26 cellular contexts compared by ENCODE assay signal in the genomic region with DNA sequence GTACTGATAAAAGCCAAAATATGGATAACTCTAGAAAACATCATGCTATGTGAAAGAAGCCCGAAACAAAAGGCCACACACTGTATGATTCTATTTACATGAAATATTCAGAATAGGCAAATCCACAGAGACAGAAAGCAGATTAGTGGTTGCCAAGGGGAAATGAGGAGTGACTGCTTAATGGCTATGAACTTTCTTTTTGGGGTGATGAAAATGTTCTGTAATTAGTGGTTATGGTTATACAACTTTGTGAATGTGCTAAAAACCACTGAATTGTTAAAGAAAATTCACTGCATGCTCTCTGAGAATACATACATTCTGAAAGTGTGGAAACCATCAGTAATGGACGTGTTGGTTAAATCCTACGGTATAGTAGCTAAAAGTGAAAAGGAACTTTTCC. TPM values are rescaled to one million over a fixed set of nuclear protein-coding genes. Genes with fewer than 3 reads are reported as not detected.
DNase-seq lines count a peak whose midpoint lies in the region; ATAC-seq, FAIRE-seq and TF ChIP-seq lines count a peak whose summit lies in the region.
"Had no signal": no experiment of that assay in that cellular context is flagged by ENCODE, and none has a peak within 500 bp of the region (broad histone marks: within the 10 kb centered on the region; RNA-seq: fewer than 3 reads in every experiment).

No MANE protein-coding gene starts in this region.

- no peak overlapping the region for H2AFZ ChIP-seq in GM12878 (ENCODE audit: control insufficient read depth, low read depth, low read length)
- H2AFZ ChIP-seq: GM23248 had no signal

- H3K36me3 ChIP-seq in GM12878 (ENCODE audit: control insufficient read depth in 2 of 2, insufficient read depth in 2 of 2, low read length in 1 of 2) (no peaks in the 10 kb centered on the region), suprapubic skin (no peaks in the 10 kb centered on the region)
- H3K36me3 ChIP-seq: BE2C; BLaER1 treated with 17β-estradiol and CSF1 and Interleukin-3, amounts not matched to agents 10 nM and 100 nM had no signal

- no peak overlapping the region for H3K4me3 ChIP-seq in GM12878
- no peak overlapping the region for H3K4me3 ChIP-seq in suprapubic skin
- H3K4me3 ChIP-seq: A549; BLaER1 treated with 17β-estradiol and CSF1 and Interleukin-3, amounts not matched to agents 10 nM and 100 nM; GM23248 had no signal

- no peak overlapping the region for H3K4me2 ChIP-seq in GM12878 (ENCODE audit: control insufficient read depth, insufficient read depth)
- H3K4me2 ChIP-seq: A549; BLaER1 treated with 17β-estradiol and CSF1 and Interleukin-3, amounts not matched to agents 10 nM and 100 nM had no signal

- DNase-seq in MV-4-11 (lab: John Stamatoyannopoulos, UW) (peak; percentile 83), NOMO-1 treated with DMSO at 0.1 percent for 48 hours (lab: John Stamatoyannopoulos, UW; ENCODE audit: unreplicated experiment) (peak; percentile 74), GM12878 (ENCODE audit: low read depth, low spot score) (no peak), cerebellum (ENCODE audit: low spot score) (no peak), suprapubic skin (ENCODE audit: low spot score in 2 of 2) (no peak), NCI-H1092 treated with DMSO at 0.1 percent for 48 hours (lab: John Stamatoyannopoulos, UW) (no peak)
- DNase-seq: 8988T; ACHN; AML-193; BE2C; CD4-positive, alpha-beta T cell; CD8-positive, alpha-beta memory T cell; DMS 273 treated with DMSO at 0.1 percent for 48 hours; DMS79; EL; GDM1; GM23248; H7; HCEC 1CT had no signal

- intact Hi-C loops in GM12878 (cut with micrococcal nuclease; ENCODE audit: unreplicated experiment), result no loop called here

- ATAC-seq in GM18520 (IDR thresholded peaks at IDR 0.05; ENCODE audit: unreplicated experiment) (peak; percentile 64), GM12878 (no peak)
- ATAC-seq: A549 had no signal

- H4K20me1 ChIP-seq in GM12878 (ENCODE audit: control insufficient read depth, insufficient read depth), result no peaks in the 10 kb centered on the region

- SMC1A ChIA-PET in GM12878 (lab: Charles Lee; ENCODE audit: uncharacterized antibody, unreplicated experiment), result interaction anchor here (1.6 kb wide), 1 partner anchor 24 kb away, joined by 4 read pairs; no protein-coding TSS in a partner anchor

- POLR2A ChIA-PET in GM12878 (lab: Charles Lee), result no interaction called here

- TF ChIP-seq CTCF in GM12878 (IDR thresholded peaks at IDR 0.05 in 2 of 3, conservative IDR thresholded peaks at IDR 0.05 in 1 of 3; ENCODE audit: control insufficient read depth in 2 of 3, extremely low read depth in 1 of 3, insufficient read depth in 1 of 3, low read depth in 3 of 3, low read length in 3 of 3) (no peak), suprapubic skin (IDR thresholded peaks at IDR 0.05) (no peak)

- H3K9me3 ChIP-seq in GM12878 (replicated peaks; ENCODE audit: control insufficient read depth, insufficient read depth, low read length) (no peaks in the 10 kb centered on the region), suprapubic skin (no peaks in the 10 kb centered on the region)
- H3K9me3 ChIP-seq: A549, BE2C had no signal

- no peak for TF ChIP-seq POLR2A in GM12878 (IDR thresholded peaks at IDR 0.05; ENCODE audit: low read depth, low read length)
- TF ChIP-seq POLR2A in suprapubic skin (IDR thresholded peaks at IDR 0.05), result no peak

- in situ Hi-C loops in GM12878 (cut with MboI), result no loop called here

- H3K9ac ChIP-seq in GM12878 (ENCODE audit: control insufficient read depth, insufficient read depth, low read length), result no peak overlapping the region
- H3K9ac ChIP-seq: BLaER1 treated with 17β-estradiol and CSF1 and Interleukin-3, amounts not matched to agents 10 nM and 100 nM; GM23248 had no signal

- no peaks in the 10 kb centered on the region for H3K79me2 ChIP-seq in GM12878 (ENCODE audit: control insufficient read depth, insufficient read depth, low read length)

- no peak for TF ChIP-seq RAD21 in GM12878 (IDR thresholded peaks at IDR 0.05; ENCODE audit: insufficient read depth, low read depth, low read length)

- H3K27ac ChIP-seq in GM12878 (ENCODE audit: control insufficient read depth, insufficient read depth) (no peak overlapping the region), suprapubic skin (no peak overlapping the region)
- H3K27ac ChIP-seq: A549; BLaER1 treated with 17β-estradiol and CSF1 and Interleukin-3, amounts not matched to agents 10 nM and 100 nM; GM23248 had no signal

- H3K27me3 ChIP-seq in GM12878 (replicated peaks in 1 of 2; ENCODE audit: control insufficient read depth in 2 of 2, insufficient read depth in 2 of 2, low read length in 1 of 2) (peaks cover 10 to 20% of the 10 kb centered on the region in 2 experiments), suprapubic skin (peaks cover 6% of the 10 kb centered on the region)
- H3K27me3 ChIP-seq: BE2C had no signal

- RAD21 ChIA-PET in GM12878 (lab: Charles Lee; ENCODE audit: unreplicated experiment), result no interaction called here

- CTCF ChIA-PET in GM12878 (lab: Yijun Ruan, JAX), result interaction anchor here (1.6 kb wide), 1 partner anchor 56 kb away, joined by 4 read pairs; no protein-coding TSS in a partner anchor

- H3K4me1 ChIP-seq in GM12878 (ENCODE audit: control insufficient read depth, insufficient read depth, low read length) (no peaks in the 10 kb centered on the region), suprapubic skin (peaks cover 20% of the 10 kb centered on the region)
- H3K4me1 ChIP-seq: BE2C had no signal

- 0% methylated on average over 3 of the region's 3 CpGs for WGBS in GM12878 (ENCODE audit: insufficient coverage, insufficient replicate concordance, low lambda C conversion rate, missing lambda C conversion rate)
- WGBS in suprapubic skin, result 89% methylated on average over 3 of the region's 3 CpGs

- no TSS peak for BruUV-seq in GM12878 (replicated peaks; lab: Mats Ljungman, UMichigan)

- FAIRE-seq in GM12878 (lab: Jason Lieb, UNC), result no peak
- FAIRE-seq: A549, D721Med, GM12891, GM18507, H1 had no signal

- TF ChIP-seq EP300 in GM12878 (IDR thresholded peaks at IDR 0.05; ENCODE audit: borderline replicate concordance in 1 of 2, control insufficient read depth in 1 of 2, low read depth in 2 of 2, low read length in 2 of 2) (no peak), suprapubic skin (IDR thresholded peaks at IDR 0.05) (no peak)

TF ChIP-seq in GM12878, 131 proteins besides CTCF, POLR2A, EP300 and RAD21 (continues in another document):
- TF ChIP-seq, protein P1, sequence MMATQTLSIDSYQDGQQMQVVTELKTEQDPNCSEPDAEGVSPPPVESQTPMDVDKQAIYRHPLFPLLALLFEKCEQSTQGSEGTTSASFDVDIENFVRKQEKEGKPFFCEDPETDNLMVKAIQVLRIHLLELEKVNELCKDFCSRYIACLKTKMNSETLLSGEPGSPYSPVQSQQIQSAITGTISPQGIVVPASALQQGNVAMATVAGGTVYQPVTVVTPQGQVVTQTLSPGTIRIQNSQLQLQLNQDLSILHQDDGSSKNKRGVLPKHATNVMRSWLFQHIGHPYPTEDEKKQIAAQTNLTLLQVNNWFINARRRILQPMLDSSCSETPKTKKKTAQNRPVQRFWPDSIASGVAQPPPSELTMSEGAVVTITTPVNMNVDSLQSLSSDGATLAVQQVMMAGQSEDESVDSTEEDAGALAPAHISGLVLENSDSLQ (IDR thresholded peaks at IDR 0.05), result peak; percentile 60; the same call in 1 of the 2 replicates
- TF ChIP-seq POU2F2 (IDR thresholded peaks at IDR 0.05; ENCODE audit: borderline replicate concordance, low read depth, low read length) (peak; percentile 22; the same call in 1 of the 3 replicates), ZNF687 (IDR thresholded peaks at IDR 0.05) (no peak)

RNA-seq across cellular contexts. Expression of gene STON2, which starts 39.9 kb away (rescaled TPM):
- not detected in 2 replicates for total RNA-seq in GM12878 (2013; cell fraction: nucleolus; rRNA removed)
- total RNA-seq in GM12878 (2014; rRNA removed) (not detected in 2 replicates), GM12878 (2014; rRNA removed; fragmentation: Illumina TruSeq; extraction: Trizol) (not detected in 2 replicates), GM12878 (2021) (0.13 and 0.29 TPM in 2 replicates), cerebellum (29.9 TPM), suprapubic skin (10 to 100 TPM; 19.1 to 39.5 (median 22.8) TPM)
- 0.10 TPM for polyA plus RNA-seq in GM12878 (2011; ENCODE audit: low read depth)
- polyA plus RNA-seq in GM12878 (2011; rRNA removed) (not detected in 2 replicates), GM12878 (2014; fragmentation: Illumina TruSeq; extraction: Trizol) (0.03 TPM in 1 of 2 replicates, not detected in the other), GM12878 (2014; fragmentation: Nextera tagmentation; extraction: Ambion mirVana) (under 1 TPM in 1 of 2 experiments, not detected in 1; 0.03 TPM), GM12878 (2014; rRNA removed) (not detected in 2 replicates), GM12878 (2016; fragmentation: Nextera tagmentation; extraction: Ambion mirVana) (not detected)
- not detected in 2 replicates for polyA plus RNA-seq in GM12878 (2011; cell fraction: cytosol; rRNA removed)
- not detected in 2 replicates for polyA plus RNA-seq in GM12878 (2011; cell fraction: nucleus; rRNA removed)
- not detected in 2 replicates for polyA plus RNA-seq in GM12878 (2012)
- not detected in 2 replicates for polyA minus RNA-seq in GM12878 (2011; rRNA and poly(A)+ RNA removed)
- 1.2 TPM in 1 of 2 replicates, not detected in the other for polyA minus RNA-seq in GM12878 (2011; cell fraction: cytosol; rRNA and poly(A)+ RNA removed)
- not detected in 2 replicates for polyA minus RNA-seq in GM12878 (2011; cell fraction: nucleus; rRNA and poly(A)+ RNA removed)
- total RNA-seq: CD4-positive, alpha-beta T cell; GM23248 had no signal
- polyA plus RNA-seq: CD8-positive, alpha-beta memory T cell had no signal

Comparison
In these comparisons a context has a peak if more than half of its experiments do, and no peak if none do; other contexts are left out.
1. DNase-seq: peak in MV-4-11 (single experiment) and NOMO-1 treated with DMSO at 0.1 percent for 48 hours (single experiment); none in GM12878 (single experiment), cerebellum (single experiment), suprapubic skin (0 of 2) and NCI-H1092 treated with DMSO at 0.1 percent for 48 hours (single experiment).
2. RNA of gene STON2, which starts 39.9 kb away (total RNA-seq): 29.9 TPM in cerebellum (single experiment) and 19.1 to 39.5 TPM in suprapubic skin; 0.13 to 0.29 TPM in GM12878; every median in the first group is over 10 times any median in the second.